In the genomic region with DNA sequence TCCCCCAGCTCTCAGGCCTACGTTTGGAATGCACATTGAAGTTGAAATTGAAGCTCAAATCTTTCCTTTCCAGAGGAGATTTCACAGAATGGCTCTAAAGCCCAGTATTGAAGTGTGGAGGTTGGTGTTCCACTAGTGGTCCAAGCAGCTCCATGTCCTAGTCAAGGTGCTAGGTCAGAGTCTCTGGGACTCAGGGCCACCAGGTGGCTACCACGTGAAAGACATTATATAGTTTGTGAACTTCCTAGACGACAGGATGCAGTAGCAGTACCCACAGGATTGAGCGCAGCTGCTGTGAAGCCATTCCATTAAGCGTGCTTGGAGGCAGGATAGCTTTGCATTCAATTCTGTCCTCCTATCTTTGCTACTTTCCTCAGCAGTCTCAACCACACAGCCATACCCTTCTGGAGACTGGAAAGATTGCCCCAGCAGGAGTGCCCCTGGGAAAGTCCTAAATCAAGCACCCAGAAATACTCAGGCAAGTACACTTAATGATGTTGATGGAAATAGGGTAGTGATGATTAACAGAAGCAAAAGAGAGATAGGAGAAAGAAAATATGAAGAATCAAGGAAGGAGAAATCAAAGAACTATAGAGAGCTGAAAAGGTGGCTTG, we compare ENCODE assay signal across 18 cellular contexts. TPM values are rescaled to one million over a fixed set of nuclear protein-coding genes. Genes with fewer than 3 reads are reported as not detected.
"Had no signal": no experiment of that assay in that cellular context is flagged by ENCODE, and none has a peak within 500 bp of the region (broad histone marks: within the 10 kb centered on the region; RNA-seq: fewer than 3 reads in every experiment).

No MANE protein-coding gene starts in this region.

- H3K4me3 ChIP-seq: coronary artery, lung, tibial nerve had no signal

- H3K36me3 ChIP-seq: brain microvascular endothelial cell, tibial nerve had no signal

- ATAC-seq: left lobe of liver, T-helper 17 cell had no signal

- H3K9me3 ChIP-seq: tibial nerve had no signal

- H3K27ac ChIP-seq: brain microvascular endothelial cell, coronary artery, tibial nerve had no signal

- DNase-seq: activated B cell treated with CpG ODN at 0.5 μM for 24 hours; activated CD4-positive, alpha-beta memory T cell treated with anti-CD3 and anti-CD28 coated beads for 36 hours; activated CD4-positive, alpha-beta T cell treated with anti-CD3 and anti-CD28 coated beads for 4 hours; activated naive CD4-positive, alpha-beta T cell; activated T-cell treated with anti-CD3 and anti-CD28 coated beads for 4 hours; brain microvascular endothelial cell; central memory CD4-positive, alpha-beta T cell; effector CD8-positive, alpha-beta T cell; hippocampal formation; islet precursor cell; occipital lobe; stimulated activated naive CD4-positive, alpha-beta T cell; T-helper 17 cell had no signal

RNA-seq across cellular contexts. Expression of a gene that starts 4.7 kb away (rescaled TPM):
- total RNA-seq: fibroblast of villous mesenchyme had no signal
